ENCODE assay signal across 1 cellular context in genomic region chr6:35441205-35441604, GRCh38.
TF ChIP-seq lines count a peak whose summit lies in the region.

No MANE protein-coding gene starts in this region.

TF ChIP-seq in HepG2, 621 proteins besides CTCF, POLR2A, EP300 and RAD21:
- no peak for TF ChIP-seq HBP1 (CRISPR knock-in tag; IDR thresholded peaks at IDR 0.05; ENCODE audit: low read depth)
- TF ChIP-seq PAX8 (CRISPR knock-in tag; IDR thresholded peaks at IDR 0.05; ENCODE audit: borderline replicate concordance) = no peak
- TF ChIP-seq, protein P1, sequence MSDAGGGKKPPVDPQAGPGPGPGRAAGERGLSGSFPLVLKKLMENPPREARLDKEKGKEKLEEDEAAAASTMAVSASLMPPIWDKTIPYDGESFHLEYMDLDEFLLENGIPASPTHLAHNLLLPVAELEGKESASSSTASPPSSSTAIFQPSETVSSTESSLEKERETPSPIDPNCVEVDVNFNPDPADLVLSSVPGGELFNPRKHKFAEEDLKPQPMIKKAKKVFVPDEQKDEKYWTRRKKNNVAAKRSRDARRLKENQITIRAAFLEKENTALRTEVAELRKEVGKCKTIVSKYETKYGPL (CRISPR knock-in tag; IDR thresholded peaks at IDR 0.05) = no peak
- no peak for TF ChIP-seq ZNF891 (CRISPR knock-in tag; IDR thresholded peaks at IDR 0.05)
- TF ChIP-seq ELF3 (CRISPR knock-in tag; IDR thresholded peaks at IDR 0.05) = no peak
- TF ChIP-seq ZBTB49 (CRISPR knock-in tag; IDR thresholded peaks at IDR 0.05; ENCODE audit: borderline replicate concordance) = no peak
- no peak for TF ChIP-seq ZNF609 (CRISPR knock-in tag; IDR thresholded peaks at IDR 0.05; ENCODE audit: borderline replicate concordance)
- TF ChIP-seq GTF3A (CRISPR knock-in tag; conservative IDR thresholded peaks at IDR 0.05) = no peak
- TF ChIP-seq, protein P2, sequence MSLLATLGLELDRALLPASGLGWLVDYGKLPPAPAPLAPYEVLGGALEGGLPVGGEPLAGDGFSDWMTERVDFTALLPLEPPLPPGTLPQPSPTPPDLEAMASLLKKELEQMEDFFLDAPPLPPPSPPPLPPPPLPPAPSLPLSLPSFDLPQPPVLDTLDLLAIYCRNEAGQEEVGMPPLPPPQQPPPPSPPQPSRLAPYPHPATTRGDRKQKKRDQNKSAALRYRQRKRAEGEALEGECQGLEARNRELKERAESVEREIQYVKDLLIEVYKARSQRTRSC (CRISPR knock-in tag; IDR thresholded peaks at IDR 0.05; ENCODE audit: low read depth) = no peak
- TF ChIP-seq CENPBD1 (CRISPR knock-in tag; IDR thresholded peaks at IDR 0.05; ENCODE audit: borderline replicate concordance, low read depth) = no peak
- TF ChIP-seq NCOA2 (CRISPR knock-in tag; IDR thresholded peaks at IDR 0.05) = no peak
